Comparison of ENCODE assay signal across 21 cellular contexts in genomic region chr1:190858140-190858539, GRCh38.
"Had no signal": no experiment of that assay in that cellular context is flagged by ENCODE, and none has a peak within 500 bp of the region (broad histone marks: within the 10 kb centered on the region; RNA-seq: fewer than 3 reads in every experiment).

No MANE protein-coding gene starts in this region.

- ATAC-seq: Panc1, PC-3 had no signal

- H3K27ac ChIP-seq: RWPE1 had no signal

- H3K9me3 ChIP-seq: SK-N-SH had no signal

- DNase-seq: KBM-7, NCI-H1092, NCI-H1105 treated with DMSO at 0.1 percent for 48 hours, NCI-H1417 treated with DMSO at 0.1 percent for 48 hours, NCI-H146, NCI-H1694 treated with DMSO at 0.1 percent for 48 hours, NCI-H1930, NCI-H2081 treated with DMSO at 0.1 percent for 48 hours, NCI-H2171, NCI-H226, NCI-H446, NCI-H510A, NCI-H524 treated with DMSO at 0.1 percent for 48 hours, NCI-H69, NCI-H774, PC-3, SHP77, SK-N-SH, SW 1271 had no signal
